ENCODE assay signal across 15 cellular contexts in genomic region chr3:162670181-162670580, GRCh38.
DNase-seq lines count a peak whose midpoint lies in the region; ATAC-seq and TF ChIP-seq lines count a peak whose summit lies in the region.
"Had no signal": no experiment of that assay in that cellular context is flagged by ENCODE, and none has a peak within 500 bp of the region (broad histone marks: within the 10 kb centered on the region; RNA-seq: fewer than 3 reads in every experiment).

No MANE protein-coding gene starts in this region.

- no peak overlapping the region for H3K14ac ChIP-seq in neuronal stem cell (ENCODE audit: low read length)

- H2AFZ ChIP-seq in DND-41 (ENCODE audit: low read depth, low read length) (peak overlapping the region; percentile 51), GM23338 (peak overlapping the region; percentile 16), neuronal stem cell (ENCODE audit: low read length) (peak overlapping the region; percentile 61)

- H2AK5ac ChIP-seq in neuronal stem cell (ENCODE audit: low read depth, low read length): no peak overlapping the region

- H3K9me3 Mint-ChIP-seq in GM23338: no peaks in the 10 kb centered on the region; the same call in 1 of the 3 replicates
- H3K9me3 Mint-ChIP-seq: HFFc6 had no signal

- no peak overlapping the region for H2BK12ac ChIP-seq in neuronal stem cell (ENCODE audit: low read length)

- H2BK15ac ChIP-seq in neuronal stem cell (ENCODE audit: low read length): no peak overlapping the region

- H4K91ac ChIP-seq in neuronal stem cell (ENCODE audit: low read depth, low read length, poor library complexity): no peak overlapping the region

- no peak overlapping the region for H3K23ac ChIP-seq in neuronal stem cell (ENCODE audit: low read depth, low read length, poor library complexity)

- H3K27ac Mint-ChIP-seq in GM23338: no peak overlapping the region
- H3K27ac Mint-ChIP-seq: CD4-positive, alpha-beta memory T cell; HFFc6 had no signal

- no peaks in the 10 kb centered on the region for H3K27me3 ChIP-seq in DND-41 (ENCODE audit: insufficient read depth, low read length, poor library complexity)
- H3K27me3 ChIP-seq in GM23338 (ENCODE audit: insufficient read depth): no peaks in the 10 kb centered on the region
- H3K27me3 ChIP-seq in neuronal stem cell (ENCODE audit: control insufficient read depth in 3 of 3, insufficient read depth in 3 of 3, low read depth in 1 of 3, low read length in 3 of 3): no peaks in the 10 kb centered on the region
- H3K27me3 ChIP-seq: BE2C had no signal

- no peak overlapping the region for H2BK120ac ChIP-seq in neuronal stem cell (ENCODE audit: low read depth, low read length)

- no peak overlapping the region for H4K8ac ChIP-seq in neuronal stem cell (ENCODE audit: low read depth, low read length)

- peak; percentile 46 for DNase-seq in DND-41
- no peak for DNase-seq in GM23338 (ENCODE audit: low spot score)
- peak; percentile 17 for DNase-seq in NCI-H69 (lab: John Stamatoyannopoulos, UW)
- DNase-seq in neuronal stem cell (ENCODE audit: low spot score): no peak
- no peak for DNase-seq in SIG-M5 treated with dmso at 0.1 percent for 504 hours (lab: John Stamatoyannopoulos, UW; ENCODE audit: unreplicated experiment)
- DNase-seq in NCI-H2029 treated with DMSO at 0.1 percent for 48 hours (lab: John Stamatoyannopoulos, UW): no peak
- no peak for DNase-seq in SKM-1 treated with dmso at 0.1 percent for 144 hours (lab: John Stamatoyannopoulos, UW; ENCODE audit: unreplicated experiment)
- DNase-seq: BE2C, HCEC 1CT, HFFc6 had no signal

- H3K36me3 ChIP-seq in DND-41 (ENCODE audit: insufficient read depth, low read length) (no peaks in the 10 kb centered on the region), GM23338 (ENCODE audit: insufficient read depth) (no peaks in the 10 kb centered on the region), neuronal stem cell (replicated peaks in 1 of 2; ENCODE audit: control insufficient read depth in 2 of 2, insufficient read depth in 2 of 2, low read length in 2 of 2) (no peaks in the 10 kb centered on the region)
- H3K36me3 ChIP-seq: BE2C had no signal

- H3K79me2 ChIP-seq in DND-41 (ENCODE audit: insufficient read depth, low read length): no peaks in the 10 kb centered on the region
- no peaks in the 10 kb centered on the region for H3K79me2 ChIP-seq in GM23338 (replicated peaks; ENCODE audit: insufficient read depth)

- H3K18ac ChIP-seq in neuronal stem cell (ENCODE audit: low read length): no peak overlapping the region

- peaks cover 18% of the 10 kb centered on the region; the same call in 1 of the 2 replicates for H3K9me2 ChIP-seq in GM23338 (ENCODE audit: insufficient read depth)

- H3K79me1 ChIP-seq in neuronal stem cell (ENCODE audit: low read depth, low read length): no peaks in the 10 kb centered on the region

- H3K27me3 Mint-ChIP-seq in GM23338 (ENCODE audit: insufficient read depth, low read depth, poor library complexity): no peaks in the 10 kb centered on the region
- H3K27me3 Mint-ChIP-seq: CD4-positive, alpha-beta memory T cell; IgD-negative memory B cell had no signal

- H3K4me2 ChIP-seq in DND-41 (ENCODE audit: insufficient read depth, low read length) (no peak overlapping the region), GM23338 (no peak overlapping the region), neuronal stem cell (ENCODE audit: insufficient read depth, low read length, poor library complexity, severe bottlenecking) (no peak overlapping the region)
- H3K4me2 ChIP-seq: A549 had no signal

- H3K4me1 Mint-ChIP-seq in GM23338: peaks cover 19% of the 10 kb centered on the region
- H3K4me1 Mint-ChIP-seq: CD4-positive, alpha-beta memory T cell; IgD-negative memory B cell had no signal

- peaks cover 8% of the 10 kb centered on the region; the same call in 2 of the 3 replicates for H3K36me3 Mint-ChIP-seq in GM23338 (ENCODE audit: low read depth)
- H3K36me3 Mint-ChIP-seq: CD4-positive, alpha-beta memory T cell had no signal

- peaks cover 2% of the 10 kb centered on the region for H3K9me3 ChIP-seq in DND-41 (ENCODE audit: insufficient read depth, low read length, severe bottlenecking)
- no peaks in the 10 kb centered on the region for H3K9me3 ChIP-seq in neuronal stem cell (replicated peaks in 1 of 2; ENCODE audit: control insufficient read depth in 2 of 2, insufficient read depth in 1 of 2, low read depth in 1 of 2, low read length in 2 of 2)
- H3K9me3 ChIP-seq: A549, BE2C had no signal

- H3K4ac ChIP-seq in neuronal stem cell (ENCODE audit: low read length): no peak overlapping the region

- peak; percentile 64 for ATAC-seq in DND-41 (ENCODE audit: insufficient read depth, low read depth)
- ATAC-seq in GM23338: no peak
- ATAC-seq: A549, GM12878 had no signal

- H4K20me1 ChIP-seq in DND-41 (ENCODE audit: insufficient read depth, low read length): no peaks in the 10 kb centered on the region
- H4K20me1 ChIP-seq in GM23338 (replicated peaks; ENCODE audit: insufficient read depth): no peaks in the 10 kb centered on the region

- no peaks in the 10 kb centered on the region for H3F3A ChIP-seq in GM23338 (replicated peaks; ENCODE audit: low read depth)

- no peak overlapping the region; the same call in 1 of the 2 replicates for H3K9ac ChIP-seq in DND-41 (ENCODE audit: low read depth, low read length)
- H3K9ac ChIP-seq in neuronal stem cell (ENCODE audit: low read depth, low read length, poor library complexity): no peak overlapping the region

- H3K4me3 Mint-ChIP-seq in GM23338: no peak overlapping the region
- H3K4me3 Mint-ChIP-seq: CD4-positive, alpha-beta memory T cell; HFFc6; IgD-negative memory B cell had no signal

- TF ChIP-seq CTCF in DND-41 (IDR thresholded peaks at IDR 0.05; ENCODE audit: borderline replicate concordance, extremely low read depth, low read length, poor library complexity, severe bottlenecking) (no peak), GM23338 (conservative IDR thresholded peaks at IDR 0.05; ENCODE audit: low read depth in 2 of 2) (no peak)

- H3K4me1 ChIP-seq in DND-41 (ENCODE audit: insufficient read depth, low read length) (peaks cover 36% of the 10 kb centered on the region), GM23338 (ENCODE audit: insufficient read depth) (peaks cover 4% of the 10 kb centered on the region; the same call in 1 of the 2 replicates), neuronal stem cell (ENCODE audit: control insufficient read depth in 2 of 2, insufficient read depth in 1 of 2, low read depth in 1 of 2, low read length in 2 of 2) (no peaks in the 10 kb centered on the region)
- H3K4me1 ChIP-seq: A549, BE2C had no signal

- no peak overlapping the region for H2BK5ac ChIP-seq in neuronal stem cell (ENCODE audit: low read length)

- H3K27ac ChIP-seq in DND-41 (ENCODE audit: low read length): peak overlapping the region; percentile 67
- H3K27ac ChIP-seq in GM23338 (ENCODE audit: low read depth): no peak overlapping the region
- no peak overlapping the region for H3K27ac ChIP-seq in neuronal stem cell (replicated peaks; ENCODE audit: low read length)
- H3K27ac ChIP-seq: A549, C4-2B had no signal

- no peak overlapping the region for H3K4me3 ChIP-seq in DND-41 (ENCODE audit: low read depth in 1 of 2, low read length in 2 of 2)
- no peak overlapping the region for H3K4me3 ChIP-seq in GM23338
- H3K4me3 ChIP-seq in neuronal stem cell (ENCODE audit: low read length in 2 of 2): no peak overlapping the region
- H3K4me3 ChIP-seq: A549, GM12878 had no signal

TF ChIP-seq in GM23338, 12 proteins besides CTCF, POLR2A, EP300 and RAD21 (continues in another document):
- no peak for TF ChIP-seq ZNF114 (CRISPR knock-in tag; IDR thresholded peaks at IDR 0.05)
- TF ChIP-seq REST (IDR thresholded peaks at IDR 0.05; ENCODE audit: unreplicated experiment): no peak
- TF ChIP-seq, protein P1, sequence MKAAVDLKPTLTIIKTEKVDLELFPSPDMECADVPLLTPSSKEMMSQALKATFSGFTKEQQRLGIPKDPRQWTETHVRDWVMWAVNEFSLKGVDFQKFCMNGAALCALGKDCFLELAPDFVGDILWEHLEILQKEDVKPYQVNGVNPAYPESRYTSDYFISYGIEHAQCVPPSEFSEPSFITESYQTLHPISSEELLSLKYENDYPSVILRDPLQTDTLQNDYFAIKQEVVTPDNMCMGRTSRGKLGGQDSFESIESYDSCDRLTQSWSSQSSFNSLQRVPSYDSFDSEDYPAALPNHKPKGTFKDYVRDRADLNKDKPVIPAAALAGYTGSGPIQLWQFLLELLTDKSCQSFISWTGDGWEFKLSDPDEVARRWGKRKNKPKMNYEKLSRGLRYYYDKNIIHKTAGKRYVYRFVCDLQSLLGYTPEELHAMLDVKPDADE (IDR thresholded peaks at IDR 0.05): no peak
- no peak for TF ChIP-seq ZNF331 (CRISPR knock-in tag; IDR thresholded peaks at IDR 0.05; ENCODE audit: low read depth)
- no peak for TF ChIP-seq CREB1 (CRISPR knock-in tag; IDR thresholded peaks at IDR 0.05; ENCODE audit: low read depth)
- no peak for TF ChIP-seq EZH2 (IDR thresholded peaks at IDR 0.05; ENCODE audit: low read depth, unreplicated experiment)

Comparison
In these comparisons a context has a peak if more than half of its experiments do, and no peak if none do; other contexts are left out.
1. DNase-seq: peak in DND-41 (single experiment) and NCI-H69 (single experiment); none in GM23338 (single experiment), neuronal stem cell (single experiment), SIG-M5 treated with dmso at 0.1 percent for 504 hours (single experiment), NCI-H2029 treated with DMSO at 0.1 percent for 48 hours (single experiment) and SKM-1 treated with dmso at 0.1 percent for 144 hours (single experiment).
2. Peak in every context shown above with its lines, with median percentiles within 50 percentile points of each other: H2AFZ ChIP-seq.